Comparison of ENCODE assay signal across 17 cellular contexts in genomic region chr2:233563663-233564430, GRCh38. TPM values are rescaled to one million over a fixed set of nuclear protein-coding genes. Genes with fewer than 3 reads are reported as not detected.
DNase-seq lines count a peak whose midpoint lies in the region; ATAC-seq, FAIRE-seq and TF ChIP-seq lines count a peak whose summit lies in the region.
"Had no signal": no experiment of that assay in that cellular context is flagged by ENCODE, and none has a peak within 500 bp of the region (broad histone marks: within the 10 kb centered on the region; RNA-seq: fewer than 3 reads in every experiment).

No MANE protein-coding gene starts in this region.

- peaks cover 3% of the 10 kb centered on the region for H3K4me1 Mint-ChIP-seq in type B pancreatic cell (ENCODE audit: unreplicated experiment)

- WGBS in pancreas, 2 donors, result 94 to 97% methylated on average over 8 of the region's 8 CpGs

- peaks cover 2% of the 10 kb centered on the region for H3K36me3 Mint-ChIP-seq in type B pancreatic cell

- H3K4me3 Mint-ChIP-seq in type B pancreatic cell, result peak overlapping the region; percentile 2
- H3K4me3 Mint-ChIP-seq: CD8-positive, alpha-beta T cell had no signal

- no peaks in the 10 kb centered on the region for H3K9me3 Mint-ChIP-seq in type B pancreatic cell
- H3K9me3 Mint-ChIP-seq: CD8-positive, alpha-beta T cell had no signal

- no peak for FAIRE-seq in pancreas (lab: Jason Lieb, UNC)

- no peaks in the 10 kb centered on the region for H3K9me3 ChIP-seq in pancreas

- DNase-seq in HL-60 (ENCODE audit: low read depth in 1 of 2, low spot score in 1 of 2) (peak; percentile 52 to 78), OCI-M1 (lab: John Stamatoyannopoulos, UW) (peak; percentile 72), fibroblast of mammary gland (ENCODE audit: low read depth) (peak; percentile 17), type B pancreatic cell (ENCODE audit: extremely low spot score, unreplicated experiment) (no peak), pancreas (no peak), 8988T (no peak)
- DNase-seq: activated CD4-positive, CD25-positive, alpha-beta regulatory T cell; CD8-positive, alpha-beta T cell; glutamatergic neuron; islet precursor cell; NCI-H1092 treated with DMSO at 0.1 percent for 48 hours; stimulated activated CD8-positive, alpha-beta memory T cell treated with anti-CD3 and anti-CD28 coated beads, Interleukin-4, amount 100 ng/mL, for 48 hours had no signal

- no peak overlapping the region for H3K27ac Mint-ChIP-seq in type B pancreatic cell
- H3K27ac Mint-ChIP-seq: CD8-positive, alpha-beta T cell had no signal

- H3K27me3 Mint-ChIP-seq in type B pancreatic cell, result no peaks in the 10 kb centered on the region

- TF ChIP-seq CTCF in HL-60 (IDR thresholded peaks at IDR 0.05; ENCODE audit: insufficient read depth, low read length), result no peak
- no peak for TF ChIP-seq CTCF in fibroblast of mammary gland (conservative IDR thresholded peaks at IDR 0.05; ENCODE audit: control insufficient read depth, insufficient read depth, low read depth, low read length)
- no peak for TF ChIP-seq CTCF in type B pancreatic cell (conservative IDR thresholded peaks at IDR 0.05)
- TF ChIP-seq CTCF in pancreas (IDR thresholded peaks at IDR 0.05), result no peak

- H3K27ac ChIP-seq in HL-60 (replicated peaks), result peak overlapping the region; percentile 48
- H3K27ac ChIP-seq in pancreas, result no peak overlapping the region

- intact Hi-C loops in pancreas (cut with DNase I), result no loop called here

- peaks cover 0 to 3% (median 0%) of the 10 kb centered on the region in 3 donors for H3K36me3 ChIP-seq in pancreas

- H3K27me3 ChIP-seq in HL-60 (ENCODE audit: insufficient read depth, poor library complexity, severe bottlenecking) (no peaks in the 10 kb centered on the region), pancreas (no peaks in the 10 kb centered on the region)

- no peak for ATAC-seq in pancreas
- no peak for ATAC-seq in HG03469 (IDR thresholded peaks at IDR 0.05; ENCODE audit: unreplicated experiment)
- ATAC-seq: CD8-positive, alpha-beta T cell had no signal

- H3K4me3 ChIP-seq in HL-60 (replicated peaks; ENCODE audit: insufficient read depth, low read length) (no peak overlapping the region), fibroblast of mammary gland (ENCODE audit: control insufficient read depth, low read depth, low read length) (no peak overlapping the region), pancreas (no peak overlapping the region)

- H3K4me1 ChIP-seq in pancreas, result peaks cover 0 to 7% (median 6%) of the 10 kb centered on the region in 3 donors

RNA-seq across cellular contexts. Expression of gene USP40, which starts 2.7 kb away (rescaled TPM):
- total RNA-seq in type B pancreatic cell (ENCODE audit: low replicate concordance) (29.1 and 41.5 TPM in 2 replicates), pancreas (10 to 100 TPM; 17.2 to 33.3 (median 22.1) TPM)
- 10 to 100 TPM; 34.5 to 34.7 TPM for polyA plus RNA-seq in pancreas

RNA-seq across cellular contexts. Expression of gene UGT1A8, which starts 53.6 kb away (rescaled TPM):
- total RNA-seq in type B pancreatic cell (ENCODE audit: low replicate concordance), result 0.17 TPM in 1 of 2 replicates, not detected in the other
- under 1 TPM in 1 of 6 donors, not detected in 5; 0.12 TPM for total RNA-seq in pancreas
- polyA plus RNA-seq in pancreas, result not detected
- total RNA-seq: CD8-positive, alpha-beta T cell; chondrocyte; G401; HT1080; posterior vena cava had no signal

Comparison
In these comparisons a context has a peak if more than half of its experiments do, and no peak if none do; other contexts are left out.
1. DNase-seq: peak in HL-60 (2 of 2), OCI-M1 (single experiment) and fibroblast of mammary gland (single experiment); none in type B pancreatic cell (single experiment), pancreas (0 of 6) and 8988T (single experiment).